ENCODE assay signal across 1 cellular context in the genomic region with DNA sequence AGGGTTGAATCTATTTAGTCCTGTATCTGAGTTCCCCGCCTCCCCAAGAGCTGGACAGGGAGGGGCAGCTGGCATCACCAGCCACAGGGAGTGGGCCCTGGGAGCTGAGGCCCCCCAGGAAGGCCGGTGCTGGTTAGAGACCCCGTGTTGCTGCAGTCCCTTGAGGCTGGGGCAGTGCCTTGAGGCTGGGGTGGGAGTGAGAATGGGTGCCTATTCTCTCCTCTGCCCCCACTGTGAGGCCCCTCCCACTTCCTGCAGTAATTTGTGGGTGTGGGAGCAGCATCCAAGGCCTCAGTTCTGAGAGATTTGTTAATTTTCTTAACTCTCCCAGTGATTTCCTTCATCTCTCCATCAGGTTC.
A peak's percentile ranks its signal among the peaks of the same experiment; 100 is the strongest.
TF ChIP-seq lines count a peak whose summit lies in the region.

No MANE protein-coding gene starts in this region.

TF ChIP-seq in K562, 482 proteins besides CTCF, POLR2A, EP300 and RAD21 (continues in another document):
- TF ChIP-seq NCOA6 (IDR thresholded peaks at IDR 0.05) (no peak), ZNF644 (tag; IDR thresholded peaks at IDR 0.05; ENCODE audit: low read depth) (no peak), NR2C2 (CRISPR knock-in tag; IDR thresholded peaks at IDR 0.05) (no peak), NR2C2 (tag; IDR thresholded peaks at IDR 0.05) (no peak), POLR2G (IDR thresholded peaks at IDR 0.05; ENCODE audit: low read depth, low read length) (0 out of 2 replicates have a peak, but pooled peaks have one; percentile 16), ERF (CRISPR knock-in tag; IDR thresholded peaks at IDR 0.05) (0 out of 2 replicates have a peak, but pooled peaks have one; percentile 26), ZNF232 (CRISPR knock-in tag; IDR thresholded peaks at IDR 0.05) (no peak), TCF3 (CRISPR knock-in tag; IDR thresholded peaks at IDR 0.05) (no peak), MAZ (CRISPR knock-in tag; conservative IDR thresholded peaks at IDR 0.05 in 1 of 2, IDR thresholded peaks at IDR 0.05 in 1 of 2) (peak; percentile 23 to 47; a peak in 2 of 4 replicates), KLF1 (tag; IDR thresholded peaks at IDR 0.05) (no peak), TAF7 (tag; IDR thresholded peaks at IDR 0.05) (no peak), HDAC2 (IDR thresholded peaks at IDR 0.05) (no peak), KAT8 (IDR thresholded peaks at IDR 0.05; ENCODE audit: low read depth) (no peak), NFE2 (IDR thresholded peaks at IDR 0.05; ENCODE audit: low read depth) (no peak), ARID2 (IDR thresholded peaks at IDR 0.05) (no peak), ZBTB7A (IDR thresholded peaks at IDR 0.05; ENCODE audit: borderline replicate concordance, control insufficient read depth, low read depth, low read length) (0 out of 2 replicates have a peak, but pooled peaks have one; percentile 21)
- TF ChIP-seq, protein P1, sequence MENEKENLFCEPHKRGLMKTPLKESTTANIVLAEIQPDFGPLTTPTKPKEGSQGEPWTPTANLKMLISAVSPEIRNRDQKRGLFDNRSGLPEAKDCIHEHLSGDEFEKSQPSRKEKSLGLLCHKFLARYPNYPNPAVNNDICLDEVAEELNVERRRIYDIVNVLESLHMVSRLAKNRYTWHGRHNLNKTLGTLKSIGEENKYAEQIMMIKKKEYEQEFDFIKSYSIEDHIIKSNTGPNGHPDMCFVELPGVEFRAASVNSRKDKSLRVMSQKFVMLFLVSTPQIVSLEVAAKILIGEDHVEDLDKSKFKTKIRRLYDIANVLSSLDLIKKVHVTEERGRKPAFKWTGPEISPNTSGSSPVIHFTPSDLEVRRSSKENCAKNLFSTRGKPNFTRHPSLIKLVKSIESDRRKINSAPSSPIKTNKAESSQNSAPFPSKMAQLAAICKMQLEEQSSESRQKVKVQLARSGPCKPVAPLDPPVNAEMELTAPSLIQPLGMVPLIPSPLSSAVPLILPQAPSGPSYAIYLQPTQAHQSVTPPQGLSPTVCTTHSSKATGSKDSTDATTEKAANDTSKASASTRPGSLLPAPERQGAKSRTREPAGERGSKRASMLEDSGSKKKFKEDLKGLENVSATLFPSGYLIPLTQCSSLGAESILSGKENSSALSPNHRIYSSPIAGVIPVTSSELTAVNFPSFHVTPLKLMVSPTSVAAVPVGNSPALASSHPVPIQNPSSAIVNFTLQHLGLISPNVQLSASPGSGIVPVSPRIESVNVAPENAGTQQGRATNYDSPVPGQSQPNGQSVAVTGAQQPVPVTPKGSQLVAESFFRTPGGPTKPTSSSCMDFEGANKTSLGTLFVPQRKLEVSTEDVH (IDR thresholded peaks at IDR 0.05; ENCODE audit: low read depth, partially characterized antibody), result no peak
- TF ChIP-seq, protein P2, sequence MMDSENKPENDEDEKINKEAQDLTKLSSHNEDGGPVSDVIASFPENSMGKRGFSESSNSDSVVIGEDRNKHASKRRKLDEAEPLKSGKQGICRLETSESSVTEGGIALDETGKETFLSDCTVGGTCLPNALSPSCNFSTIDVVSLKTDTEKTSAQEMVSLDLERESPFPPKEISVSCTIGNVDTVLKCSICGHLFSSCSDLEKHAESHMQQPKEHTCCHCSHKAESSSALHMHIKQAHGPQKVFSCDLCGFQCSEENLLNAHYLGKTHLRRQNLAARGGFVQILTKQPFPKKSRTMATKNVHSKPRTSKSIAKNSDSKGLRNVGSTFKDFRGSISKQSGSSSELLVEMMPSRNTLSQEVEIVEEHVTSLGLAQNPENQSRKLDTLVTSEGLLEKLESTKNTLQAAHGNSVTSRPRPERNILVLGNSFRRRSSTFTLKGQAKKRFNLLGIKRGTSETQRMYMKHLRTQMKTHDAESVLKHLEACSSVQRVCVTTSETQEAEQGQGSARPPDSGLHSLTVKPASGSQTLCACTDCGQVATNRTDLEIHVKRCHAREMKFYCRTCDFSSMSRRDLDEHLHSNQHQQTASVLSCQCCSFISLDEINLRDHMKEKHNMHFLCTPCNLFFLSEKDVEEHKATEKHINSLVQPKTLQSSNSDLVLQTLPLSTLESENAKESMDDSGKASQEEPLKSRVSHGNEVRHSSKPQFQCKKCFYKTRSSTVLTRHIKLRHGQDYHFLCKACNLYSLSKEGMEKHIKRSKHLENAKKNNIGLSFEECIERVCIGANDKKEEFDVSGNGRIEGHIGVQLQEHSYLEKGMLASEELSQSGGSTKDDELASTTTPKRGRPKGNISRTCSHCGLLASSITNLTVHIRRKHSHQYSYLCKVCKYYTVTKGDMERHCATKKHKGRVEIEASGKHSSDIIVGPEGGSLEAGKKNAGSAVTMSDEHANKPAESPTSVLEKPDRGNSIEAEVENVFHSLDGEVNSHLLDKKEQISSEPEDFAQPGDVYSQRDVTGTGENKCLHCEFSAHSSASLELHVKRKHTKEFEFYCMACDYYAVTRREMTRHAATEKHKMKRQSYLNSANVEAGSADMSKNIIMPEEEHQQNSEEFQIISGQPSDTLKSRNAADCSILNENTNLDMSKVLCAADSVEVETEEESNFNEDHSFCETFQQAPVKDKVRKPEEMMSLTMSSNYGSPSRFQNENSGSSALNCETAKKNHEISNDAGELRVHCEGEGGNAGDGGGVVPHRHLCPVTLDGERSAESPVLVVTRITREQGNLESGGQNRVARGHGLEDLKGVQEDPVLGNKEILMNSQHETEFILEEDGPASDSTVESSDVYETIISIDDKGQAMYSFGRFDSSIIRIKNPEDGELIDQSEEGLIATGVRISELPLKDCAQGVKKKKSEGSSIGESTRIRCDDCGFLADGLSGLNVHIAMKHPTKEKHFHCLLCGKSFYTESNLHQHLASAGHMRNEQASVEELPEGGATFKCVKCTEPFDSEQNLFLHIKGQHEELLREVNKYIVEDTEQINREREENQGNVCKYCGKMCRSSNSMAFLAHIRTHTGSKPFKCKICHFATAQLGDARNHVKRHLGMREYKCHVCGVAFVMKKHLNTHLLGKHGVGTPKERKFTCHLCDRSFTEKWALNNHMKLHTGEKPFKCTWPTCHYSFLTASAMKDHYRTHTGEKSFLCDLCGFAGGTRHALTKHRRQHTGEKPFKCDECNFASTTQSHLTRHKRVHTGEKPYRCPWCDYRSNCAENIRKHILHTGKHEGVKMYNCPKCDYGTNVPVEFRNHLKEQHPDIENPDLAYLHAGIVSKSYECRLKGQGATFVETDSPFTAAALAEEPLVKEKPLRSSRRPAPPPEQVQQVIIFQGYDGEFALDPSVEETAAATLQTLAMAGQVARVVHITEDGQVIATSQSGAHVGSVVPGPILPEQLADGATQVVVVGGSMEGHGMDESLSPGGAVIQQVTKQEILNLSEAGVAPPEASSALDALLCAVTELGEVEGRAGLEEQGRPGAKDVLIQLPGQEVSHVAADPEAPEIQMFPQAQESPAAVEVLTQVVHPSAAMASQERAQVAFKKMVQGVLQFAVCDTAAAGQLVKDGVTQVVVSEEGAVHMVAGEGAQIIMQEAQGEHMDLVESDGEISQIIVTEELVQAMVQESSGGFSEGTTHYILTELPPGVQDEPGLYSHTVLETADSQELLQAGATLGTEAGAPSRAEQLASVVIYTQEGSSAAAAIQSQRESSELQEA (IDR thresholded peaks at IDR 0.05; ENCODE audit: low read depth), result no peak
- TF ChIP-seq, protein P3, sequence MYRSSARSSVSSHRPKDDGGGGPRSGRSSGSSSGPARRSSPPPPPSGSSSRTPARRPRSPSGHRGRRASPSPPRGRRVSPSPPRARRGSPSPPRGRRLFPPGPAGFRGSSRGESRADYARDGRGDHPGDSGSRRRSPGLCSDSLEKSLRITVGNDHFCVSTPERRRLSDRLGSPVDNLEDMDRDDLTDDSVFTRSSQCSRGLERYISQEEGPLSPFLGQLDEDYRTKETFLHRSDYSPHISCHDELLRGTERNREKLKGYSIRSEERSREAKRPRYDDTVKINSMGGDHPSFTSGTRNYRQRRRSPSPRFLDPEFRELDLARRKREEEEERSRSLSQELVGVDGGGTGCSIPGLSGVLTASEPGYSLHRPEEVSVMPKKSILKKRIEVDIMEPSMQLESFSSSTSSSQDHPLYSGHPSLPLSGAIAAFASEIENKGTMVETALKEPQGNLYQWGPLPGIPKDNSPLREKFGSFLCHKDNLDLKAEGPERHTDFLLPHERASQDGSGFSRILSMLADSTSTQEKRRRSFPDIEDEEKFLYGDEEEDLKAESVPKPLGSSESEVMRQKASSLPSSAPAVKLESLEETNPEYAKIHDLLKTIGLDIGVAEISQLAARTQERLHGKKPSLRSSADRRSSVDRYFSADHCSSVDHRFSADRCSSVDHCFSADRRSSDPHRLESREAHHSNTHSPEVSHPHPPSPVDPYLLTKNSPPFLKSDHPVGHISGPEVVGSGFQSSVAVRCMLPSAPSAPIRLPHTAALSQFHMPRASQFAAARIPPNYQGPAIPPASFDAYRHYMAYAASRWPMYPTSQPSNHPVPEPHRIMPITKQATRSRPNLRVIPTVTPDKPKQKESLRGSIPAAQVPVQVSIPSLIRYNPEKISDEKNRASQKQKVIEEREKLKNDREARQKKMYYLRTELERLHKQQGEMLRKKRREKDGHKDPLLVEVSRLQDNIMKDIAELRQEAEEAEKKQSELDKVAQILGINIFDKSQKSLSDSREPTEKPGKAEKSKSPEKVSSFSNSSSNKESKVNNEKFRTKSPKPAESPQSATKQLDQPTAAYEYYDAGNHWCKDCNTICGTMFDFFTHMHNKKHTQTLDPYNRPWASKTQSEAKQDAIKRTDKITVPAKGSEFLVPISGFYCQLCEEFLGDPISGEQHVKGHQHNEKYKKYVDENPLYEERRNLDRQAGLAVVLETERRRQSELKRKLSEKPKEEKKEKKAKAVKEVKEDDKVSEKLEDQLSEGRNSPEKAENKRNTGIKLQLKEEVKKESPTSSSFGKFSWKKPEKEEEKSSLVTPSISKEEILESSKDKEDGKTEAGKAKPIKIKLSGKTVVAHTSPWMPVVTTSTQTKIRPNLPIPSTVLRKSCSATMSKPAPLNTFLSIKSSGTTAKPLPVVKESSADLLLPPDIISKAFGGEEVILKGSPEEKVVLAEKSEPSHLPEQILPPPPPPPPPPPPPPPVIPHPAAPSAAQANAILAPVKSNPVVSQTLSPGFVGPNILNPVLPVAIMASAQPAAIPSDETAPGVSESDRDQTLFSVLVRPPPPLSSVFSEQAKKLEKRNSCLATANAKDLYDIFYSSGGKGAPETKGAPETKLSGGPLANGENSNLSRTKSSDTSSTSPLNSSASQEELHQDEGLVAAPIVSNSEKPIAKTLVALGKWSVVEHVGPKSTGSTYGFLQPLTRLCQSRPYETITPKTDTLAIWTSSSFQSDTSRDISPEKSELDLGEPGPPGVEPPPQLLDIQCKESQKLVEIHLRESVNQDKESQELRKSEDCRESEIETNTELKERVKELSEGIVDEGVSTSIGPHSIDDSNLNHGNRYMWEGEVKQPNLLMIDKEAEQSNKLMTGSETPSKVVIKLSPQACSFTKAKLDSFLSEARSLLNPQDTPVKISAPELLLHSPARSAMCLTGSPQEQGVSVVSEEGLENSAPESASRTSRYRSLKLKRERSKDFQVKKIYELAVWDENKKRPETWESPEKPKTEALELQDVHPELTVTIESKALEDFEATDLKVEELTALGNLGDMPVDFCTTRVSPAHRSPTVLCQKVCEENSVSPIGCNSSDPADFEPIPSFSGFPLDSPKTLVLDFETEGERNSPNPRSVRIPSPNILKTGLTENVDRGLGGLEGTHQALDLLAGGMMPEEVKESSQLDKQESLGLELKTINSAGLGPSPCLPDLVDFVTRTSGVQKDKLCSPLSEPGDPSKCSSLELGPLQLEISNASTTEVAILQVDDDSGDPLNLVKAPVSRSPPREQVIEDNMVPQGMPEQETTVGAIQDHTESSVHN (IDR thresholded peaks at IDR 0.05; ENCODE audit: borderline replicate concordance in 1 of 2, low read depth in 1 of 2), result no peak
- TF ChIP-seq, protein P4, sequence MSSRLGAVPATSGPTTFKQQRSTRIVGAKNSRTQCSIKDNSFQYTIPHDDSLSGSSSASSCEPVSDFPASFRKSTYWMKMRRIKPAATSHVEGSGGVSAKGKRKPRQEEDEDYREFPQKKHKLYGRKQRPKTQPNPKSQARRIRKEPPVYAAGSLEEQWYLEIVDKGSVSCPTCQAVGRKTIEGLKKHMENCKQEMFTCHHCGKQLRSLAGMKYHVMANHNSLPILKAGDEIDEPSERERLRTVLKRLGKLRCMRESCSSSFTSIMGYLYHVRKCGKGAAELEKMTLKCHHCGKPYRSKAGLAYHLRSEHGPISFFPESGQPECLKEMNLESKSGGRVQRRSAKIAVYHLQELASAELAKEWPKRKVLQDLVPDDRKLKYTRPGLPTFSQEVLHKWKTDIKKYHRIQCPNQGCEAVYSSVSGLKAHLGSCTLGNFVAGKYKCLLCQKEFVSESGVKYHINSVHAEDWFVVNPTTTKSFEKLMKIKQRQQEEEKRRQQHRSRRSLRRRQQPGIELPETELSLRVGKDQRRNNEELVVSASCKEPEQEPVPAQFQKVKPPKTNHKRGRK (tag; IDR thresholded peaks at IDR 0.05), result no peak
- TF ChIP-seq, protein P5, sequence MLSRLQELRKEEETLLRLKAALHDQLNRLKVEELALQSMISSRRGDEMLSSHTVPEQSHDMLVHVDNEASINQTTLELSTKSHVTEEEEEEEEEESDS (CRISPR knock-in tag; IDR thresholded peaks at IDR 0.05), result no peak
- TF ChIP-seq, protein P6, sequence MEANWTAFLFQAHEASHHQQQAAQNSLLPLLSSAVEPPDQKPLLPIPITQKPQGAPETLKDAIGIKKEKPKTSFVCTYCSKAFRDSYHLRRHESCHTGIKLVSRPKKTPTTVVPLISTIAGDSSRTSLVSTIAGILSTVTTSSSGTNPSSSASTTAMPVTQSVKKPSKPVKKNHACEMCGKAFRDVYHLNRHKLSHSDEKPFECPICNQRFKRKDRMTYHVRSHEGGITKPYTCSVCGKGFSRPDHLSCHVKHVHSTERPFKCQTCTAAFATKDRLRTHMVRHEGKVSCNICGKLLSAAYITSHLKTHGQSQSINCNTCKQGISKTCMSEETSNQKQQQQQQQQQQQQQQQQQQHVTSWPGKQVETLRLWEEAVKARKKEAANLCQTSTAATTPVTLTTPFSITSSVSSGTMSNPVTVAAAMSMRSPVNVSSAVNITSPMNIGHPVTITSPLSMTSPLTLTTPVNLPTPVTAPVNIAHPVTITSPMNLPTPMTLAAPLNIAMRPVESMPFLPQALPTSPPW (CRISPR knock-in tag; IDR thresholded peaks at IDR 0.05), result peak; percentile 51; the same call in 1 of the 2 replicates
- TF ChIP-seq, protein P7, sequence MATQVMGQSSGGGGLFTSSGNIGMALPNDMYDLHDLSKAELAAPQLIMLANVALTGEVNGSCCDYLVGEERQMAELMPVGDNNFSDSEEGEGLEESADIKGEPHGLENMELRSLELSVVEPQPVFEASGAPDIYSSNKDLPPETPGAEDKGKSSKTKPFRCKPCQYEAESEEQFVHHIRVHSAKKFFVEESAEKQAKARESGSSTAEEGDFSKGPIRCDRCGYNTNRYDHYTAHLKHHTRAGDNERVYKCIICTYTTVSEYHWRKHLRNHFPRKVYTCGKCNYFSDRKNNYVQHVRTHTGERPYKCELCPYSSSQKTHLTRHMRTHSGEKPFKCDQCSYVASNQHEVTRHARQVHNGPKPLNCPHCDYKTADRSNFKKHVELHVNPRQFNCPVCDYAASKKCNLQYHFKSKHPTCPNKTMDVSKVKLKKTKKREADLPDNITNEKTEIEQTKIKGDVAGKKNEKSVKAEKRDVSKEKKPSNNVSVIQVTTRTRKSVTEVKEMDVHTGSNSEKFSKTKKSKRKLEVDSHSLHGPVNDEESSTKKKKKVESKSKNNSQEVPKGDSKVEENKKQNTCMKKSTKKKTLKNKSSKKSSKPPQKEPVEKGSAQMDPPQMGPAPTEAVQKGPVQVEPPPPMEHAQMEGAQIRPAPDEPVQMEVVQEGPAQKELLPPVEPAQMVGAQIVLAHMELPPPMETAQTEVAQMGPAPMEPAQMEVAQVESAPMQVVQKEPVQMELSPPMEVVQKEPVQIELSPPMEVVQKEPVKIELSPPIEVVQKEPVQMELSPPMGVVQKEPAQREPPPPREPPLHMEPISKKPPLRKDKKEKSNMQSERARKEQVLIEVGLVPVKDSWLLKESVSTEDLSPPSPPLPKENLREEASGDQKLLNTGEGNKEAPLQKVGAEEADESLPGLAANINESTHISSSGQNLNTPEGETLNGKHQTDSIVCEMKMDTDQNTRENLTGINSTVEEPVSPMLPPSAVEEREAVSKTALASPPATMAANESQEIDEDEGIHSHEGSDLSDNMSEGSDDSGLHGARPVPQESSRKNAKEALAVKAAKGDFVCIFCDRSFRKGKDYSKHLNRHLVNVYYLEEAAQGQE (CRISPR knock-in tag; IDR thresholded peaks at IDR 0.05; ENCODE audit: low read depth), result 0 out of 2 replicates have a peak, but pooled peaks have one; percentile 24
